In genomic region chr4:177441803-177442622, GRCh38 we compare ENCODE assay signal across 8 cellular contexts. TPM values are rescaled to one million over a fixed set of nuclear protein-coding genes. Genes with fewer than 3 reads are reported as not detected.
A peak's percentile ranks its signal among the peaks of the same experiment; 100 is the strongest.
DNase-seq lines count a peak whose midpoint lies in the region; ATAC-seq and TF ChIP-seq lines count a peak whose summit lies in the region.

Gene AGA (minus strand): TSS chr4:177442437. CDS start chr4:177442375, 62 bp downstream.

- no peaks in the 10 kb centered on the region for H3K9me3 Mint-ChIP-seq in activated T-cell treated with anti-CD3 and anti-CD28 coated beads, Interleukin-2, amount 50 U/mL, for 4 hours

- H2AK9ac ChIP-seq in IMR-90 (replicated peaks; ENCODE audit: low read depth, low read length, poor library complexity): peak within 1 kb of the TSS; percentile 93

- POLR2A ChIA-PET in IMR-90 (lab: Charles Lee; ENCODE audit: unreplicated experiment): interaction anchor here (0.9 kb wide), 1 partner anchor 20 kb away, joined by 4 read pairs; no protein-coding TSS in a partner anchor

- H3K36me3 ChIP-seq in IMR-90 (ENCODE audit: control insufficient read depth, insufficient read depth, low read length) (no peaks in the 10 kb centered on the region), esophagus (ENCODE audit: control insufficient read depth in 2 of 2, insufficient read depth in 2 of 2, low read length in 1 of 2) (no peaks in the 10 kb centered on the region), muscle layer of colon (ENCODE audit: insufficient read depth, low read length) (no peaks in the 10 kb centered on the region)

- peak within 1 kb of the TSS; percentile 91 for H2BK120ac ChIP-seq in IMR-90 (ENCODE audit: low read depth, low read length)

- H2BK15ac ChIP-seq in IMR-90 (ENCODE audit: low read depth, low read length): peak within 1 kb of the TSS; percentile 94; the same call in 2 of the 3 replicates

- H3K9ac ChIP-seq in IMR-90 (ENCODE audit: low read depth, low read length) (peak within 1 kb of the TSS; percentile 94), muscle layer of colon (ENCODE audit: low read length) (peak within 1 kb of the TSS; percentile 82)

- intact Hi-C loops in IMR-90 (cut with micrococcal nuclease): loop anchor here (5.0 kb wide), 2 partner anchors 190 to 335 kb away; no protein-coding TSS in a partner anchor

- ATAC-seq in GM21528 (IDR thresholded peaks at IDR 0.05; ENCODE audit: low FRiP score, unreplicated experiment) (peak; percentile 91), IMR-90 (ENCODE audit: low read depth) (peak; percentile 98)
- peak; percentile 97 for ATAC-seq in activated T-cell treated with anti-CD3 and anti-CD28 coated beads, Interleukin-2, amount 50 U/mL, for 4 hours

- H2BK5ac ChIP-seq in IMR-90 (ENCODE audit: low read depth, low read length, poor library complexity, severe bottlenecking): peak within 1 kb of the TSS; percentile 95

- in situ Hi-C loops in IMR-90 (cut with MboI; ENCODE audit: low sequenced_read_pairs): no loop called here

- peak within 1 kb of the TSS; percentile 90 for H3K4me3 Mint-ChIP-seq in activated T-cell treated with anti-CD3 and anti-CD28 coated beads, Interleukin-2, amount 50 U/mL, for 4 hours

- H3K36me3 Mint-ChIP-seq in activated T-cell treated with anti-CD3 and anti-CD28 coated beads, Interleukin-2, amount 50 U/mL, for 4 hours (ENCODE audit: insufficient read depth): peaks cover 8% of the 10 kb centered on the region

- 1% methylated on average over 34 of the region's 60 CpGs; no CpG with 5 or more reads in 1 of the 2 experiments for whole genome bisulfite sequencing in IMR-90 (ENCODE audit: extremely low coverage in 2 of 2, insufficient read length in 1 of 2), 2 experiments
- WGBS in esophagus, 2 donors: 0% methylated on average over 52 to 60 of the region's 60 CpGs

- peak within 1 kb of the TSS; percentile 87 for H3K4me3 ChIP-seq in IMR-90 (ENCODE audit: insufficient read depth, low read depth, low read length)
- H3K4me3 ChIP-seq in esophagus (ENCODE audit: low read depth in 1 of 2, low read length in 2 of 2): peak within 1 kb of the TSS; percentile 70 to 82
- peak within 1 kb of the TSS; percentile 73 to 93 for H3K4me3 ChIP-seq in muscle layer of colon (ENCODE audit: low read depth in 1 of 2, low read length in 2 of 2)

- CTCF ChIA-PET in IMR-90 (lab: Yijun Ruan, JAX): interaction anchor here (1.0 kb wide), 1 partner anchor 333 kb away, joined by 3 read pairs; no protein-coding TSS in a partner anchor

- H3K4ac ChIP-seq in IMR-90 (ENCODE audit: low read depth, low read length): peak within 1 kb of the TSS; percentile 98

- TF ChIP-seq RAD21 in IMR-90 (IDR thresholded peaks at IDR 0.05; ENCODE audit: low read length): no peak; the same call in 1 of the 2 replicates

- H3K4me1 Mint-ChIP-seq in activated T-cell treated with anti-CD3 and anti-CD28 coated beads, Interleukin-2, amount 50 U/mL, for 4 hours (ENCODE audit: low read depth): peaks cover 24% of the 10 kb centered on the region

- DNase-seq in DMS114 treated with DMSO at 0.1 percent for 48 hours (lab: John Stamatoyannopoulos, UW; ENCODE audit: unreplicated experiment) (peak; percentile 70), IMR-90 (peak; percentile 93)
- peak; percentile 96 for DNase-seq in activated T-cell treated with anti-CD3 and anti-CD28 coated beads, Interleukin-2, amount 50 U/mL, for 4 hours
- peak; percentile 86 for DNase-seq in stimulated activated CD8-positive, alpha-beta memory T cell treated with anti-CD3 and anti-CD28 coated beads, Interleukin-7, amount 100 ng/mL, for 24 hours (ENCODE audit: low read depth)

- H3K14ac ChIP-seq in IMR-90 (replicated peaks; ENCODE audit: low read depth, low read length): peak within 1 kb of the TSS; percentile 99

- H3K27me3 Mint-ChIP-seq in activated T-cell treated with anti-CD3 and anti-CD28 coated beads, Interleukin-2, amount 50 U/mL, for 4 hours (ENCODE audit: low read depth): no peaks in the 10 kb centered on the region

- peak within 1 kb of the TSS; percentile 98 for H4K5ac ChIP-seq in IMR-90 (ENCODE audit: low read depth, low read length)

- no peaks in the 10 kb centered on the region for H4K20me1 ChIP-seq in IMR-90 (ENCODE audit: insufficient read depth, low read length)

- peak within 1 kb of the TSS; percentile 98 for H4K91ac ChIP-seq in IMR-90 (ENCODE audit: insufficient read depth, low read depth, low read length)

- peak within 1 kb of the TSS; percentile 95 for H3K56ac ChIP-seq in IMR-90 (ENCODE audit: extremely low read depth, insufficient read depth, low read length)

- H3K9me3 ChIP-seq in IMR-90 (ENCODE audit: control insufficient read depth, insufficient read depth, low read length) (no peaks in the 10 kb centered on the region), esophagus (ENCODE audit: control insufficient read depth in 2 of 2, insufficient read depth in 1 of 2, low read depth in 1 of 2, low read length in 1 of 2) (no peaks in the 10 kb centered on the region), muscle layer of colon (ENCODE audit: low read length) (no peaks in the 10 kb centered on the region)

- peak within 1 kb of the TSS; percentile 93 for H3K18ac ChIP-seq in IMR-90 (ENCODE audit: low read depth, low read length)

- peaks cover 7 to 14% of the 10 kb centered on the region in 2 experiments; a peak in 3 of 4 replicates for H3K79me1 ChIP-seq in IMR-90 (ENCODE audit: low read depth in 1 of 2, low read length in 2 of 2)

- H3K27ac ChIP-seq in IMR-90 (ENCODE audit: insufficient read depth, low read length): peak within 1 kb of the TSS; percentile 94
- peak within 1 kb of the TSS; percentile 99 to 100 for H3K27ac ChIP-seq in esophagus (ENCODE audit: low read depth in 2 of 2, low read length in 1 of 2)
- H3K27ac ChIP-seq in muscle layer of colon (ENCODE audit: low read depth, low read length): peak within 1 kb of the TSS; percentile 88

- TF ChIP-seq CTCF in IMR-90 (conservative IDR thresholded peaks at IDR 0.05; ENCODE audit: low read depth, low read length): no peak

- H3K23ac ChIP-seq in IMR-90 (ENCODE audit: low read depth, low read length): peak within 1 kb of the TSS; percentile 97

- peak within 1 kb of the TSS; percentile 20 for H2BK20ac ChIP-seq in IMR-90 (ENCODE audit: low read depth, low read length)

- no peaks in the 10 kb centered on the region for H3K27me3 ChIP-seq in IMR-90 (ENCODE audit: control insufficient read depth, insufficient read depth, low read length)
- H3K27me3 ChIP-seq in esophagus (ENCODE audit: control insufficient read depth in 1 of 2, insufficient read depth in 2 of 2, low read length in 2 of 2): no peaks in the 10 kb centered on the region
- H3K27me3 ChIP-seq in muscle layer of colon (ENCODE audit: control insufficient read depth in 1 of 2, insufficient read depth in 2 of 2, low read length in 2 of 2): no peaks in the 10 kb centered on the region

- TF ChIP-seq POLR2A in IMR-90 (IDR thresholded peaks at IDR 0.05; ENCODE audit: low read depth, low read length): peak; percentile 74; the same call in 1 of the 2 replicates

- H2AK5ac ChIP-seq in IMR-90 (ENCODE audit: low read depth, low read length): peak within 1 kb of the TSS; percentile 50

- peak within 1 kb of the TSS; percentile 87 to 95 for H4K8ac ChIP-seq in IMR-90 (ENCODE audit: low read depth in 2 of 2, low read length in 2 of 2)

- dilution Hi-C loops in IMR-90 (cut with HindIII; ENCODE audit: low sequenced_read_pairs, unreplicated experiment): no loop called here

- peak within 1 kb of the TSS; percentile 94 for H3K4me2 ChIP-seq in IMR-90 (ENCODE audit: low read depth, low read length)

- BruUV-seq in IMR-90 (replicated peaks; lab: Mats Ljungman, UMichigan): no TSS peak

- H2AFZ ChIP-seq in IMR-90 (replicated peaks; ENCODE audit: low read length, poor library complexity): peak within 1 kb of the TSS; percentile 96

- peaks cover 3% of the 10 kb centered on the region; the same call in 1 of the 2 replicates for H3K9me1 ChIP-seq in IMR-90 (ENCODE audit: insufficient read depth, low read length)

- peaks cover 9% of the 10 kb centered on the region; the same call in 1 of the 2 replicates for H3K4me1 ChIP-seq in IMR-90 (ENCODE audit: control insufficient read depth, insufficient read depth, low read length)
- H3K4me1 ChIP-seq in esophagus (ENCODE audit: control insufficient read depth in 2 of 2, insufficient read depth in 2 of 2, low read length in 1 of 2): peaks cover 0 to 3% of the 10 kb centered on the region in 2 donors
- H3K4me1 ChIP-seq in muscle layer of colon (ENCODE audit: insufficient read depth, low read length): peaks cover 9% of the 10 kb centered on the region

TF ChIP-seq in IMR-90, 13 proteins besides CTCF, POLR2A, EP300 and RAD21 (continues in another document):
- no peak for TF ChIP-seq RFX5 (IDR thresholded peaks at IDR 0.05; ENCODE audit: low read depth, low read length)
- no peak for TF ChIP-seq FOS (IDR thresholded peaks at IDR 0.05; ENCODE audit: low read depth, low read length)
- no peak for TF ChIP-seq CHD1 (IDR thresholded peaks at IDR 0.05; ENCODE audit: low read depth, low read length)
- TF ChIP-seq MAZ (IDR thresholded peaks at IDR 0.05; ENCODE audit: borderline replicate concordance, low read depth, low read length): peak; percentile 82; the same call in 1 of the 2 replicates
- TF ChIP-seq BHLHE40 (IDR thresholded peaks at IDR 0.05; ENCODE audit: low read depth, low read length): no peak
- peak; percentile 63; the same call in 1 of the 2 replicates for TF ChIP-seq MXI1 (IDR thresholded peaks at IDR 0.05; ENCODE audit: borderline replicate concordance, low read depth, low read length)
- 0 out of 2 replicates have a peak, but pooled peaks have one; percentile 1 for TF ChIP-seq NFE2L2 (IDR thresholded peaks at IDR 0.05; ENCODE audit: low read depth, low read length)

TF ChIP-seq in PFSK-1, 5 proteins besides CTCF, POLR2A, EP300 and RAD21 (continues in another document):
- no peak for TF ChIP-seq SIN3A (IDR thresholded peaks at IDR 0.05; ENCODE audit: borderline replicate concordance, insufficient read depth, low read length)

RNA-seq across cellular contexts. Expression of gene AGA, which starts in this region (rescaled TPM):
- total RNA-seq in IMR-90 (2012; rRNA removed): 35.8 and 38.5 TPM in 2 replicates
- polyA plus RNA-seq in IMR-90 (2012; rRNA removed): 24.7 and 26.3 TPM in 2 replicates
- 21.4 and 27.6 TPM in 2 replicates for polyA plus RNA-seq in IMR-90 (2012; cell fraction: cytosol; rRNA removed)
- polyA plus RNA-seq in IMR-90 (2012; cell fraction: nucleus; rRNA removed; ENCODE audit: low replicate concordance): 9.2 and 18.4 TPM in 2 replicates
- 13.8 TPM for polyA plus RNA-seq in PFSK-1 (2012; ENCODE audit: insufficient read length, low read depth)
- total RNA-seq in activated T-cell treated with anti-CD3 and anti-CD28 coated beads, Interleukin-2, amount 50 U/mL, for 4 hours: 10 to 100 TPM; 16.6 to 18.9 (median 16.7) TPM
- polyA plus RNA-seq in esophagus: 10 to 100 TPM; 11.7 to 25.5 TPM

Comparison
In these comparisons a context has a peak if more than half of its experiments do, and no peak if none do; other contexts are left out.
1. Peak in every context shown above with its lines: DNase-seq, ATAC-seq, H3K4me3 ChIP-seq and H3K27ac ChIP-seq.